31 cellular contexts compared by ENCODE assay signal in the genomic region with DNA sequence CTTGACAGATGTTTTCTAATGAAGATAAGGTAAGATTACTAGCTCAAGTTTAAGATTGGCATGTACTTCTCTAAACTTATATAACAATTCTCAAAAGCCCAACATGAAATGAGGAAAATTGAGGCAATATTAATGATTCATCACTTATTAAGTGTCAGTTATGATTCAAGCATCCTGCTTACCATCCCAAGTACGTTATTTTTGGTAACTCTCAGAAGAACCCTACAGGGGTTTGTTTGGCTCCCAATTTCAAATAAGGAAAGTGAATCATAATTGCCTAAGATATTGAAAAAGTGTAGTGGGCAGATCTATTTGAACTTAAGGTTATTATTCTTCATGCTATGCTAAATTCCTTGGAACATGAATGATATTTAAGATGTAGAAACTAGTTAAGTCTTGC.
"Had no signal": no experiment of that assay in that cellular context is flagged by ENCODE, and none has a peak within 500 bp of the region (broad histone marks: within the 10 kb centered on the region; RNA-seq: fewer than 3 reads in every experiment).

No MANE protein-coding gene starts in this region.

- H3K27me3 ChIP-seq: adrenal gland, body of pancreas, esophagus squamous epithelium, gastrocnemius medialis, heart left ventricle had no signal

- H3K4me3 ChIP-seq: adrenal gland, body of pancreas, esophagus squamous epithelium, gastrocnemius medialis, heart left ventricle had no signal

- H3K9me3 Mint-ChIP-seq: activated CD4-positive, alpha-beta T cell treated with anti-CD3 and anti-CD28 coated beads, Interleukin-2, amount 10 ng/mL, durations not matched to agents 24 days and 14 days; activated naive CD4-positive, alpha-beta T cell treated with anti-CD3 and anti-CD28 coated beads for 36 hours; activated T-helper 2 cell treated with anti-CD3 and anti-CD28 coated beads, Interferon-gamma antibody, Interleukin-2, Interleukin-4, amounts not matched to agents 10 μg/mL and 5 μg/mL and 100 μg/mL, durations not matched to agents 14 hours and 24 hours and 36 hours had no signal

- H3K27me3 Mint-ChIP-seq: activated CD4-positive, alpha-beta memory T cell treated with anti-CD3 and anti-CD28 coated beads for 36 hours; activated CD4-positive, alpha-beta T cell treated with anti-CD3 and anti-CD28 coated beads for 36 hours; activated CD4-positive, alpha-beta T cell treated with anti-CD3 and anti-CD28 coated beads, Interleukin-2, amount 10 ng/mL, durations not matched to agents 24 days and 14 days; activated CD8-positive, alpha-beta memory T cell treated with anti-CD3 and anti-CD28 coated beads, Interleukin-2, amount 10 ng/mL, durations not matched to agents 7 days and 5 days; activated naive CD8-positive, alpha-beta T cell treated with anti-CD3 and anti-CD28 coated beads for 36 hours; activated naive CD8-positive, alpha-beta T cell treated with anti-CD3 and anti-CD28 coated beads, Interleukin-2, amount 50 U/mL, for 24 hours; central memory CD8-positive, alpha-beta T cell; effector memory CD8-positive, alpha-beta T cell had no signal

- H3K9me3 ChIP-seq: adrenal gland, body of pancreas, esophagus squamous epithelium, gastrocnemius medialis, heart left ventricle had no signal

- H3K36me3 Mint-ChIP-seq: activated CD4-positive, alpha-beta memory T cell treated with anti-CD3 and anti-CD28 coated beads for 36 hours; activated CD8-positive, alpha-beta memory T cell treated with anti-CD3 and anti-CD28 coated beads, Interleukin-2, amount 10 ng/mL, durations not matched to agents 7 days and 5 days; activated naive CD4-positive, alpha-beta T cell treated with anti-CD3 and anti-CD28 coated beads, Interleukin-2, amount 50 U/mL, for 24 hours; activated naive CD8-positive, alpha-beta T cell treated with anti-CD3 and anti-CD28 coated beads for 36 hours had no signal

- DNase-seq: activated CD4-positive, alpha-beta memory T cell treated with anti-CD3 and anti-CD28 coated beads for 36 hours; activated CD4-positive, alpha-beta T cell treated with anti-CD3 and anti-CD28 coated beads for 36 hours; activated CD4-positive, alpha-beta T cell treated with anti-CD3 and anti-CD28 coated beads, Interleukin-2, amount 10 ng/mL, durations not matched to agents 24 days and 14 days; activated CD4-positive, CD25-positive, alpha-beta regulatory T cell; activated CD4-positive, CD25-positive, alpha-beta regulatory T cell treated with anti-CD3 and anti-CD28 coated beads, Interleukin-2, amount 50 U/mL, for 72 hours; activated CD8-positive, alpha-beta memory T cell treated with anti-CD3 and anti-CD28 coated beads, Interleukin-2, amount 10 ng/mL, durations not matched to agents 7 days and 5 days; activated CD8-positive, alpha-beta memory T cell treated with anti-CD3 and anti-CD28 coated beads, Interleukin-2, amount 50 U/mL, for 4 hours; activated CD8-positive, alpha-beta T cell treated with anti-CD3 and anti-CD28 coated beads, Interleukin-2, amount 10 ng/mL, durations not matched to agents 7 days and 5 days; activated effector memory CD4-positive, alpha-beta T cell treated with anti-CD3 and anti-CD28 coated beads, Interleukin-2, amount 50 U/mL, for 16 hours; activated naive CD4-positive, alpha-beta T cell treated with anti-CD3 and anti-CD28 coated beads for 36 hours; activated naive CD8-positive, alpha-beta T cell treated with anti-CD3 and anti-CD28 coated beads for 36 hours; activated naive CD8-positive, alpha-beta T cell treated with anti-CD3 and anti-CD28 coated beads, Interleukin-2, amount 50 U/mL, for 24 hours; activated T-cell treated with anti-CD3 and anti-CD28 coated beads, Interleukin-2, amount 50 U/mL, for 1 hour; activated T-cell treated with anti-CD3 and anti-CD28 coated beads, Interleukin-2, amount 50 U/mL, for 48 hours; adrenal gland; amygdala; aorta; body of pancreas; cortex of kidney; dermis blood vessel endothelial cell; effector CD4-positive, alpha-beta T cell; effector memory CD8-positive, alpha-beta T cell; esophagus squamous epithelium; gastrocnemius medialis; glutamatergic neuron; heart left ventricle; T-helper 2 cell had no signal

- H3K4me3 Mint-ChIP-seq: activated CD4-positive, alpha-beta memory T cell treated with anti-CD3 and anti-CD28 coated beads for 36 hours; activated CD4-positive, alpha-beta T cell treated with anti-CD3 and anti-CD28 coated beads for 36 hours; activated CD4-positive, alpha-beta T cell treated with anti-CD3 and anti-CD28 coated beads, Interleukin-2, amount 10 ng/mL, durations not matched to agents 24 days and 14 days; activated CD8-positive, alpha-beta memory T cell treated with anti-CD3 and anti-CD28 coated beads, Interleukin-2, amount 10 ng/mL, durations not matched to agents 7 days and 5 days; activated CD8-positive, alpha-beta T cell treated with anti-CD3 and anti-CD28 coated beads, Interleukin-2, amount 10 ng/mL, durations not matched to agents 7 days and 5 days; activated naive CD4-positive, alpha-beta T cell treated with anti-CD3 and anti-CD28 coated beads for 36 hours; activated naive CD4-positive, alpha-beta T cell treated with anti-CD3 and anti-CD28 coated beads, Interleukin-2, amount 50 U/mL, for 24 hours; activated naive CD8-positive, alpha-beta T cell treated with anti-CD3 and anti-CD28 coated beads for 36 hours; activated naive CD8-positive, alpha-beta T cell treated with anti-CD3 and anti-CD28 coated beads, Interleukin-2, amount 50 U/mL, for 24 hours; activated T-helper 1 cell treated with anti-CD3 and anti-CD28 coated beads, Interleukin-12 subunit alpha, Interleukin-12 subunit beta, Interleukin-2, Interleukin-4 antibody, amounts not matched to agents 30 ng/mL and 10 ng/mL and 1 ng/mL, durations not matched to agents 14 hours and 24 hours and 36 hours; central memory CD8-positive, alpha-beta T cell; effector memory CD8-positive, alpha-beta T cell had no signal

- H3K4me1 ChIP-seq: adrenal gland, esophagus squamous epithelium, gastrocnemius medialis had no signal

- ATAC-seq: activated CD4-positive, alpha-beta T cell treated with anti-CD3 and anti-CD28 coated beads for 36 hours; activated CD8-positive, alpha-beta memory T cell treated with anti-CD3 and anti-CD28 coated beads, Interleukin-2, amount 10 ng/mL, durations not matched to agents 7 days and 5 days; activated CD8-positive, alpha-beta T cell treated with anti-CD3 and anti-CD28 coated beads, Interleukin-2, amount 10 ng/mL, durations not matched to agents 7 days and 5 days; activated naive CD8-positive, alpha-beta T cell treated with anti-CD3 and anti-CD28 coated beads, Interleukin-2, amount 50 U/mL, for 24 hours; body of pancreas; effector memory CD8-positive, alpha-beta T cell; gastrocnemius medialis had no signal

- H3K27ac Mint-ChIP-seq: activated CD4-positive, alpha-beta memory T cell treated with anti-CD3 and anti-CD28 coated beads for 36 hours; activated CD4-positive, alpha-beta T cell treated with anti-CD3 and anti-CD28 coated beads for 36 hours; activated CD4-positive, alpha-beta T cell treated with anti-CD3 and anti-CD28 coated beads, Interleukin-2, amount 10 ng/mL, durations not matched to agents 24 days and 14 days; activated CD8-positive, alpha-beta memory T cell treated with anti-CD3 and anti-CD28 coated beads, Interleukin-2, amount 10 ng/mL, durations not matched to agents 7 days and 5 days; activated CD8-positive, alpha-beta T cell treated with anti-CD3 and anti-CD28 coated beads, Interleukin-2, amount 10 ng/mL, durations not matched to agents 7 days and 5 days; activated naive CD4-positive, alpha-beta T cell treated with anti-CD3 and anti-CD28 coated beads for 36 hours; activated naive CD4-positive, alpha-beta T cell treated with anti-CD3 and anti-CD28 coated beads, Interleukin-2, amount 50 U/mL, for 24 hours; activated naive CD8-positive, alpha-beta T cell treated with anti-CD3 and anti-CD28 coated beads for 36 hours; activated naive CD8-positive, alpha-beta T cell treated with anti-CD3 and anti-CD28 coated beads, Interleukin-2, amount 50 U/mL, for 24 hours; activated T-helper 1 cell treated with anti-CD3 and anti-CD28 coated beads, Interleukin-12 subunit alpha, Interleukin-12 subunit beta, Interleukin-2, Interleukin-4 antibody, amounts not matched to agents 30 ng/mL and 10 ng/mL and 1 ng/mL, durations not matched to agents 14 hours and 24 hours and 36 hours; activated T-helper 2 cell treated with anti-CD3 and anti-CD28 coated beads, Interferon-gamma antibody, Interleukin-2, Interleukin-4, amounts not matched to agents 10 μg/mL and 5 μg/mL and 100 μg/mL, durations not matched to agents 14 hours and 24 hours and 36 hours; effector memory CD8-positive, alpha-beta T cell had no signal

- H3K36me3 ChIP-seq: adrenal gland, esophagus squamous epithelium, gastrocnemius medialis, heart left ventricle had no signal

- H3K4me1 Mint-ChIP-seq: activated CD4-positive, alpha-beta T cell treated with anti-CD3 and anti-CD28 coated beads for 36 hours; activated CD4-positive, alpha-beta T cell treated with anti-CD3 and anti-CD28 coated beads, Interleukin-2, amount 10 ng/mL, durations not matched to agents 24 days and 14 days; activated CD8-positive, alpha-beta memory T cell treated with anti-CD3 and anti-CD28 coated beads, Interleukin-2, amount 10 ng/mL, durations not matched to agents 7 days and 5 days; activated naive CD4-positive, alpha-beta T cell treated with anti-CD3 and anti-CD28 coated beads, Interleukin-2, amount 50 U/mL, for 24 hours; activated naive CD8-positive, alpha-beta T cell treated with anti-CD3 and anti-CD28 coated beads for 36 hours; activated naive CD8-positive, alpha-beta T cell treated with anti-CD3 and anti-CD28 coated beads, Interleukin-2, amount 50 U/mL, for 24 hours; central memory CD8-positive, alpha-beta T cell had no signal

- H3K27ac ChIP-seq: adrenal gland, body of pancreas, esophagus squamous epithelium, gastrocnemius medialis had no signal
